ENCODE assay signal across 3 cellular contexts in the genomic region with DNA sequence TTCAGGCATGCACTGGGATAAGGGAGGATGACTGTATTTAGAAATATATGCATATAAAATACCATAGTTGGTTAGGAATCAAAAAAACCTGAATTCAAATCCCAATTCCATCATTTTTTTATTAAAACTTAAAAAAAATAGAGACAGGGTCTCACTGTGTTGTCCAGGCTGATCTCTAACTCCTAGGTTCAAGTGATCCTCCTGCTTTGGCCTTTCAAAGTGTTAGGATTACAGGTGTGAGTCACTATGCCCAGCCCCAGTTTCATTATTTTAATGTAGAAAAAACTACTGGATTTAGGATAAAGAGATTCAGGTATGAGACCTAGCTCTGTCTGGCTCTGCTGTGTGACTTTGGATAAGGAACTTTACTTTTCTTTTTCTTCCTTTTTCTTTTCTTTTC.
TF ChIP-seq lines count a peak whose summit lies in the region.

No MANE protein-coding gene starts in this region.

TF ChIP-seq in HEK293, 187 proteins besides CTCF, POLR2A, EP300 and RAD21:
- no peak for TF ChIP-seq ZNF221 (tag by site-specific recombination; IDR thresholded peaks at IDR 0.05; ENCODE audit: borderline replicate concordance)
- peak; percentile 57 for TF ChIP-seq ZNF121 (tag by site-specific recombination; IDR thresholded peaks at IDR 0.05)
TF ChIP-seq in HEK293: peak in this region for 1.

TF ChIP-seq in K562, 482 proteins besides CTCF, POLR2A, EP300 and RAD21:
- TF ChIP-seq ZNF121 (CRISPR knock-in tag; conservative IDR thresholded peaks at IDR 0.05) = peak; percentile 71
- TF ChIP-seq SLC30A9 (CRISPR knock-in tag; IDR thresholded peaks at IDR 0.05) = no peak
- TF ChIP-seq RBM25 (IDR thresholded peaks at IDR 0.05; ENCODE audit: low read depth, low read length, severe bottlenecking) = peak; percentile 57

TF ChIP-seq in GM23338, 12 proteins besides CTCF, POLR2A, EP300 and RAD21:
- TF ChIP-seq ZNF331 (CRISPR knock-in tag; IDR thresholded peaks at IDR 0.05; ENCODE audit: low read depth) = no peak
- TF ChIP-seq NANOG (IDR thresholded peaks at IDR 0.05; ENCODE audit: borderline replicate concordance) = no peak
- TF ChIP-seq, protein P1, sequence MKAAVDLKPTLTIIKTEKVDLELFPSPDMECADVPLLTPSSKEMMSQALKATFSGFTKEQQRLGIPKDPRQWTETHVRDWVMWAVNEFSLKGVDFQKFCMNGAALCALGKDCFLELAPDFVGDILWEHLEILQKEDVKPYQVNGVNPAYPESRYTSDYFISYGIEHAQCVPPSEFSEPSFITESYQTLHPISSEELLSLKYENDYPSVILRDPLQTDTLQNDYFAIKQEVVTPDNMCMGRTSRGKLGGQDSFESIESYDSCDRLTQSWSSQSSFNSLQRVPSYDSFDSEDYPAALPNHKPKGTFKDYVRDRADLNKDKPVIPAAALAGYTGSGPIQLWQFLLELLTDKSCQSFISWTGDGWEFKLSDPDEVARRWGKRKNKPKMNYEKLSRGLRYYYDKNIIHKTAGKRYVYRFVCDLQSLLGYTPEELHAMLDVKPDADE (IDR thresholded peaks at IDR 0.05) = no peak
- no peak for TF ChIP-seq EZH2 (IDR thresholded peaks at IDR 0.05; ENCODE audit: low read depth, unreplicated experiment)
- TF ChIP-seq STAT1 (IDR thresholded peaks at IDR 0.05; ENCODE audit: unreplicated experiment) = no peak
- no peak for TF ChIP-seq ZNF114 (CRISPR knock-in tag; IDR thresholded peaks at IDR 0.05)
- no peak for TF ChIP-seq CREB1 (CRISPR knock-in tag; IDR thresholded peaks at IDR 0.05; ENCODE audit: low read depth)
TF ChIP-seq in GM23338: peak in this region for 0.
